1 cellular context compared by ENCODE assay signal in the genomic region with DNA sequence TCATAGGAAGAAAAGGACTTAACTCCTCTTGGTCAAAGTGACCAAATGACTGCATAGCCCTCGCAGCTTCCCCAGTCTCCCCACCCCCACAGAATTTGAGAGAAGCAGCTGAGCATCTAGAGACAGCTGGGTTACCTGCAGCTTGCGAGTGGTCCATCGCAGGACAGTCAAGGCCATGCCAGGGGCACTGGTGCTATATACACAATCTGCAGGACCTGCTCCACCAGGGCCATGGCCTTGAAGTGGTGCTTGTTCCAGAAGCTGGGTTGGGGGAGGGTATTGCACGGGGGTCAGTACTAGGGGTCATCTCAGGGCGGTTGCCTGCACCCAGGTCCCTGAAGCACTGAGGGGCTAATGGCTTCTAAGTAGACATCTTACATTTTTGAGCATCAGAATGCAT.
TF ChIP-seq lines count a peak whose summit lies in the region.

No MANE protein-coding gene starts in this region.

TF ChIP-seq in K562, 482 proteins besides CTCF, POLR2A, EP300 and RAD21:
- TF ChIP-seq, protein P1, sequence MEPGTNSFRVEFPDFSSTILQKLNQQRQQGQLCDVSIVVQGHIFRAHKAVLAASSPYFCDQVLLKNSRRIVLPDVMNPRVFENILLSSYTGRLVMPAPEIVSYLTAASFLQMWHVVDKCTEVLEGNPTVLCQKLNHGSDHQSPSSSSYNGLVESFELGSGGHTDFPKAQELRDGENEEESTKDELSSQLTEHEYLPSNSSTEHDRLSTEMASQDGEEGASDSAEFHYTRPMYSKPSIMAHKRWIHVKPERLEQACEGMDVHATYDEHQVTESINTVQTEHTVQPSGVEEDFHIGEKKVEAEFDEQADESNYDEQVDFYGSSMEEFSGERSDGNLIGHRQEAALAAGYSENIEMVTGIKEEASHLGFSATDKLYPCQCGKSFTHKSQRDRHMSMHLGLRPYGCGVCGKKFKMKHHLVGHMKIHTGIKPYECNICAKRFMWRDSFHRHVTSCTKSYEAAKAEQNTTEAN (CRISPR knock-in tag; IDR thresholded peaks at IDR 0.05), result no peak
- TF ChIP-seq POLR2G (IDR thresholded peaks at IDR 0.05; ENCODE audit: low read depth, low read length), result peak; percentile 44; the same call in 1 of the 2 replicates
- no peak for TF ChIP-seq ZNF561 (CRISPR knock-in tag; conservative IDR thresholded peaks at IDR 0.05)
- TF ChIP-seq ZNF511 (CRISPR knock-in tag; IDR thresholded peaks at IDR 0.05), result 0 out of 2 replicates have a peak, but pooled peaks have one; percentile 35
- TF ChIP-seq, protein P2, sequence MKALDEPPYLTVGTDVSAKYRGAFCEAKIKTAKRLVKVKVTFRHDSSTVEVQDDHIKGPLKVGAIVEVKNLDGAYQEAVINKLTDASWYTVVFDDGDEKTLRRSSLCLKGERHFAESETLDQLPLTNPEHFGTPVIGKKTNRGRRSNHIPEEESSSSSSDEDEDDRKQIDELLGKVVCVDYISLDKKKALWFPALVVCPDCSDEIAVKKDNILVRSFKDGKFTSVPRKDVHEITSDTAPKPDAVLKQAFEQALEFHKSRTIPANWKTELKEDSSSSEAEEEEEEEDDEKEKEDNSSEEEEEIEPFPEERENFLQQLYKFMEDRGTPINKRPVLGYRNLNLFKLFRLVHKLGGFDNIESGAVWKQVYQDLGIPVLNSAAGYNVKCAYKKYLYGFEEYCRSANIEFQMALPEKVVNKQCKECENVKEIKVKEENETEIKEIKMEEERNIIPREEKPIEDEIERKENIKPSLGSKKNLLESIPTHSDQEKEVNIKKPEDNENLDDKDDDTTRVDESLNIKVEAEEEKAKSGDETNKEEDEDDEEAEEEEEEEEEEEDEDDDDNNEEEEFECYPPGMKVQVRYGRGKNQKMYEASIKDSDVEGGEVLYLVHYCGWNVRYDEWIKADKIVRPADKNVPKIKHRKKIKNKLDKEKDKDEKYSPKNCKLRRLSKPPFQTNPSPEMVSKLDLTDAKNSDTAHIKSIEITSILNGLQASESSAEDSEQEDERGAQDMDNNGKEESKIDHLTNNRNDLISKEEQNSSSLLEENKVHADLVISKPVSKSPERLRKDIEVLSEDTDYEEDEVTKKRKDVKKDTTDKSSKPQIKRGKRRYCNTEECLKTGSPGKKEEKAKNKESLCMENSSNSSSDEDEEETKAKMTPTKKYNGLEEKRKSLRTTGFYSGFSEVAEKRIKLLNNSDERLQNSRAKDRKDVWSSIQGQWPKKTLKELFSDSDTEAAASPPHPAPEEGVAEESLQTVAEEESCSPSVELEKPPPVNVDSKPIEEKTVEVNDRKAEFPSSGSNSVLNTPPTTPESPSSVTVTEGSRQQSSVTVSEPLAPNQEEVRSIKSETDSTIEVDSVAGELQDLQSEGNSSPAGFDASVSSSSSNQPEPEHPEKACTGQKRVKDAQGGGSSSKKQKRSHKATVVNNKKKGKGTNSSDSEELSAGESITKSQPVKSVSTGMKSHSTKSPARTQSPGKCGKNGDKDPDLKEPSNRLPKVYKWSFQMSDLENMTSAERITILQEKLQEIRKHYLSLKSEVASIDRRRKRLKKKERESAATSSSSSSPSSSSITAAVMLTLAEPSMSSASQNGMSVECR (CRISPR knock-in tag; IDR thresholded peaks at IDR 0.05), result 0 out of 2 replicates have a peak, but pooled peaks have one; percentile 22
